In the genomic region with DNA sequence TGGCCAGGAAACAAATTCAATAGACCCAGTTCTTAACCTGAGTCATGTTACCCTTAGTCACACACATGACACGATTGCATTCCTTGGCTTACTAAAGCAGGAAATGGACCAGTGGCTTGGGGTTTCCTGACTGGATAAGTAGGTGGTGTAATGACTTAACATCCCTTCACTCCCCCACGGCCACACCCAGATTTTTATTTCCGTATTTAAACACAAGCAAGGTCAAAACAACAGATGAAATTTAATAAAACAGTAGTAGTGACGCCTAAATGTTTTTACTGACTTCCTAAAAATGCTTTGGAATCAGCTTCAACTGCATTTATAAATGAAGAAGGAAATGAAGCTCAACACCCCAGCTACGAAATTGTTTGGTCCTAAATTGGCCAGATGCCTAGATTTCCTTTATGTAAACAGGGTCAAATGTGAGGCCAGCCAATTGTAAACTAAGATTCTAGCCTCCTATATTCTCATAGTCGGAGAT, we compare ENCODE assay signal across 8 cellular contexts.
DNase-seq lines count a peak whose midpoint lies in the region; ATAC-seq and TF ChIP-seq lines count a peak whose summit lies in the region.

No MANE protein-coding gene starts in this region.

- H3K4me3 ChIP-seq in astrocyte of the spinal cord (ENCODE audit: low read depth, low read length), result no peak overlapping the region
- no peak overlapping the region for H3K4me3 ChIP-seq in upper lobe of right lung

- H3K27me3 ChIP-seq in upper lobe of right lung, result no peaks in the 10 kb centered on the region

- H3K36me3 ChIP-seq in upper lobe of right lung, result no peaks in the 10 kb centered on the region

- DNase-seq in DMS53 treated with DMSO at 0.1 percent for 48 hours (lab: John Stamatoyannopoulos, UW; ENCODE audit: unreplicated experiment) (peak; percentile 16), NOMO-1 (lab: John Stamatoyannopoulos, UW; ENCODE audit: unreplicated experiment in 2 of 2) (peak; percentile 86 to 95), astrocyte of the spinal cord (ENCODE audit: low read depth, low spot score) (peak; percentile 97), left lobe of liver (ENCODE audit: low spot score) (no peak), upper lobe of right lung (no peak)
- no peak for DNase-seq in activated effector memory CD4-positive, alpha-beta T cell treated with anti-CD3 and anti-CD28 coated beads, Interleukin-2, amount 50 U/mL, for 16 hours

- no peak for TF ChIP-seq CTCF in astrocyte of the spinal cord (IDR thresholded peaks at IDR 0.05; ENCODE audit: low read depth, low read length)
- no peak for TF ChIP-seq CTCF in upper lobe of right lung (IDR thresholded peaks at IDR 0.05)

- in situ Hi-C loops in astrocyte of the spinal cord (cut with HindIII; ENCODE audit: low sequenced_read_pairs), result no loop called here

- intact Hi-C loops in upper lobe of right lung (cut with DNase I), result no loop called here

- peak overlapping the region; percentile 37 for H3K27ac ChIP-seq in upper lobe of right lung

- no peaks in the 10 kb centered on the region for H3K9me3 ChIP-seq in upper lobe of right lung

- H3K4me1 ChIP-seq in upper lobe of right lung, result peaks cover 9% of the 10 kb centered on the region

- peak; percentile 68 for ATAC-seq in left lobe of liver
- peak; percentile 96 for ATAC-seq in upper lobe of right lung
- no peak for ATAC-seq in HG03521 (IDR thresholded peaks at IDR 0.05; ENCODE audit: unreplicated experiment)
- ATAC-seq in HG03354 (IDR thresholded peaks at IDR 0.05; ENCODE audit: poor library complexity, severe bottlenecking, unreplicated experiment), result no peak

Comparison
In these comparisons a context has a peak if more than half of its experiments do, and no peak if none do; other contexts are left out.
1. DNase-seq: peak in DMS53 treated with DMSO at 0.1 percent for 48 hours (single experiment), NOMO-1 (2 of 2) and astrocyte of the spinal cord (single experiment); none in left lobe of liver (single experiment), upper lobe of right lung (single experiment) and activated effector memory CD4-positive, alpha-beta T cell treated with anti-CD3 and anti-CD28 coated beads, Interleukin-2, amount 50 U/mL, for 16 hours (single experiment).
2. ATAC-seq: peak in left lobe of liver (single experiment) and upper lobe of right lung (single experiment); none in HG03521 (single experiment) and HG03354 (single experiment).